ENCODE assay signal across 8 cellular contexts in the genomic region with DNA sequence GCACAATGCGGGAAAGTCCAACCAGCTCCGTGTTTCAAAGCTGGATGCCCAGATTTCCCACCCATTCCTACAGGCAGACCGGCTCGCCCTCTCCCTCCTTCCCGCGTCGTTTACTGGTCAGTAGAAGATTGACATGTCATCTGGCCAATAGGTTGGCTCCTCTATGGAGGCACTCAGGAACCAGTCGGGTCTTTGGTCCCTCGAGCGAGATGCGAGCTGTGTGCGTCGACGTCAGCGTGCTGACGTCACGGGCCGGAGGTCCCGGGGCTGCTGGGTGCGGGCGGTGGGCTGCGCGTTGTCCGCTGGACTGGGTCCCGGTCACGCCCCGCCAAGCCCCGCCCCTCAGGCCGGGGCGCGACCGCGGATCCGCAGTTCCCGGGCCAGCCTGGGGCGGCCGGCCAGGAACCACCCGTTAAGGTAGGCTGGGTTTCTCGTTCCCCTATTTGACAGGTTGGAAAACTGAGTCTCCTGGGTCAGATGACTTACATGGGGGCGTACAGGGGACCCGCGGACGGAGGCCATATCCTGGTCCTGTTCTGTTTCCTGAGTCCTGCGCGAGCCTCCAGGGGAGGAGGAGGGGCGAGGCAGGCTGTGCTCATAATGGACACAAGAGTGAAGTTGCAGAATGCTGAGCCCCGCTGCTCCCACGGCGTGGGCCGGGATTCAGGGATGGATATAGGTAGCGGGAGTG. TPM values are rescaled to one million over a fixed set of nuclear protein-coding genes. Genes with fewer than 3 reads are reported as not detected.
DNase-seq lines count a peak whose midpoint lies in the region; ATAC-seq and TF ChIP-seq lines count a peak whose summit lies in the region.

A gene with protein sequence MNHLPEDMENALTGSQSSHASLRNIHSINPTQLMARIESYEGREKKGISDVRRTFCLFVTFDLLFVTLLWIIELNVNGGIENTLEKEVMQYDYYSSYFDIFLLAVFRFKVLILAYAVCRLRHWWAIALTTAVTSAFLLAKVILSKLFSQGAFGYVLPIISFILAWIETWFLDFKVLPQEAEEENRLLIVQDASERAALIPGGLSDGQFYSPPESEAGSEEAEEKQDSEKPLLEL (plus strand): TSS at position 242 of the 691 bp plus-strand sequence. CDS start 29,260 bp downstream, outside the sequence.

- H3K9me3 ChIP-seq in BLaER1 = no peaks in the 10 kb centered on the region

- H3K4me1 ChIP-seq in BLaER1 = peaks cover 20% of the 10 kb centered on the region

- peaks cover 8% of the 10 kb centered on the region for H3K36me3 ChIP-seq in BLaER1

- H3K9ac ChIP-seq in BLaER1 = peak within 1 kb of the TSS; percentile 85

- H3K4me3 ChIP-seq in BLaER1 (peak within 1 kb of the TSS; percentile 94), coronary artery (peak within 1 kb of the TSS; percentile 84)

- DNase-seq in NCI-H526 treated with DMSO at 0.1 percent for 48 hours (lab: John Stamatoyannopoulos, UW) = peak; percentile 96
- peak; percentile 97 for DNase-seq in activated CD4-positive, alpha-beta T cell treated with anti-CD3 and anti-CD28 coated beads, Interleukin-2, amount 10 ng/mL, durations not matched to agents 24 days and 14 days
- DNase-seq in coronary artery (ENCODE audit: low spot score) = peak; percentile 98
- peak; percentile 72 to 87 for DNase-seq in stimulated activated CD4-positive, alpha-beta T cell treated with anti-CD3 and anti-CD28 coated beads, Interleukin-1b, Interleukin-23, amount 100 ng/mL, for 4 hours (ENCODE audit: low read depth in 2 of 2)

- peaks cover 6% of the 10 kb centered on the region for H3K9me3 Mint-ChIP-seq in activated CD4-positive, alpha-beta T cell treated with anti-CD3 and anti-CD28 coated beads, Interleukin-2, amount 10 ng/mL, durations not matched to agents 24 days and 14 days

- ATAC-seq in GM19324 (IDR thresholded peaks at IDR 0.05; ENCODE audit: low FRiP score, unreplicated experiment) (peak; percentile 100), HG03469 (IDR thresholded peaks at IDR 0.05; ENCODE audit: unreplicated experiment) (peak; percentile 96)

- H3K4me1 Mint-ChIP-seq in activated CD4-positive, alpha-beta T cell treated with anti-CD3 and anti-CD28 coated beads, Interleukin-2, amount 10 ng/mL, durations not matched to agents 24 days and 14 days = peaks cover 34% of the 10 kb centered on the region

- H3K4me3 Mint-ChIP-seq in activated CD4-positive, alpha-beta T cell treated with anti-CD3 and anti-CD28 coated beads, Interleukin-2, amount 10 ng/mL, durations not matched to agents 24 days and 14 days = peak within 1 kb of the TSS; percentile 97

- H3K4me2 ChIP-seq in BLaER1 = peak within 1 kb of the TSS; percentile 85

- TF ChIP-seq CTCF in coronary artery (IDR thresholded peaks at IDR 0.05) = no peak

- H3K36me3 Mint-ChIP-seq in activated CD4-positive, alpha-beta T cell treated with anti-CD3 and anti-CD28 coated beads, Interleukin-2, amount 10 ng/mL, durations not matched to agents 24 days and 14 days (ENCODE audit: low read depth) = peaks cover 8% of the 10 kb centered on the region

- intact Hi-C loops in activated CD4-positive, alpha-beta T cell treated with anti-CD3 and anti-CD28 coated beads, Interleukin-2, amount 10 ng/mL, durations not matched to agents 24 days and 14 days (cut with micrococcal nuclease) = loop anchor here (1.0 to 5.0 kb wide), 6 partner anchors 45 to 729 kb away; a partner anchor contains a TSS

- H3K27me3 Mint-ChIP-seq in activated CD4-positive, alpha-beta T cell treated with anti-CD3 and anti-CD28 coated beads, Interleukin-2, amount 10 ng/mL, durations not matched to agents 24 days and 14 days = peaks cover 11% of the 10 kb centered on the region

- no peaks in the 10 kb centered on the region for H3K27me3 ChIP-seq in BLaER1
- H3K27me3 ChIP-seq in layer of hippocampus (ENCODE audit: control insufficient read depth, insufficient read depth, low read length) = no peaks in the 10 kb centered on the region

- peak within 1 kb of the TSS; percentile 79 for H3K27ac ChIP-seq in BLaER1
- peak within 1 kb of the TSS; percentile 82 to 92 for H3K27ac ChIP-seq in coronary artery
- H3K27ac ChIP-seq in layer of hippocampus (ENCODE audit: low read depth, low read length) = peak within 1 kb of the TSS; percentile 84

- peaks cover 13% of the 10 kb centered on the region; the same call in 1 of the 2 replicates for H4K20me1 ChIP-seq in BLaER1

- H3K27ac Mint-ChIP-seq in activated CD4-positive, alpha-beta T cell treated with anti-CD3 and anti-CD28 coated beads, Interleukin-2, amount 10 ng/mL, durations not matched to agents 24 days and 14 days = peak within 1 kb of the TSS; percentile 92

RNA-seq across cellular contexts. Expression of the gene that starts here (rescaled TPM):
- total RNA-seq in activated CD4-positive, alpha-beta T cell treated with anti-CD3 and anti-CD28 coated beads, Interleukin-2, amount 10 ng/mL, durations not matched to agents 24 days and 14 days = 27.1 and 27.5 TPM in 2 replicates

Comparison
In these comparisons a context has a peak if more than half of its experiments do, and no peak if none do; other contexts are left out.
1. Peak in every context shown above with its lines: DNase-seq, ATAC-seq, H3K4me3 ChIP-seq and H3K27ac ChIP-seq.